Comparison of ENCODE assay signal across 8 cellular contexts in genomic region chr16:88453621-88454314, GRCh38. TPM values are rescaled to one million over a fixed set of nuclear protein-coding genes. Genes with fewer than 3 reads are reported as not detected.
A peak's percentile ranks its signal among the peaks of the same experiment; 100 is the strongest.
DNase-seq lines count a peak whose midpoint lies in the region; ATAC-seq and TF ChIP-seq lines count a peak whose summit lies in the region.

No MANE protein-coding gene starts in this region.

- H3K9me3 ChIP-seq in gastroesophageal sphincter (no peaks in the 10 kb centered on the region), skeletal muscle tissue (ENCODE audit: control insufficient read depth in 3 of 3, low read length in 3 of 3) (no peaks in the 10 kb centered on the region)

- no peak for TF ChIP-seq EP300 in gastroesophageal sphincter (IDR thresholded peaks at IDR 0.05)

- H3K4me3 ChIP-seq in gastroesophageal sphincter: peak overlapping the region; percentile 29 to 61
- peak overlapping the region in 2 of 3 donors; percentile 64 for H3K4me3 ChIP-seq in skeletal muscle tissue (ENCODE audit: low read length in 3 of 3)

- H3K4me1 ChIP-seq in gastroesophageal sphincter: peaks cover 0 to 43% (median 29%) of the 10 kb centered on the region in 3 donors
- H3K4me1 ChIP-seq in skeletal muscle tissue (ENCODE audit: control insufficient read depth in 3 of 3, insufficient read depth in 3 of 3, low read length in 3 of 3): peaks cover 9 to 33% (median 27%) of the 10 kb centered on the region in 3 donors

- H3K27ac ChIP-seq in gastroesophageal sphincter (peak overlapping the region in 1 of 4 donors; percentile 68), skeletal muscle tissue (ENCODE audit: low read depth, low read length) (no peak overlapping the region)

- no peak for TF ChIP-seq CTCF in gastroesophageal sphincter (IDR thresholded peaks at IDR 0.05)

- TF ChIP-seq POLR2A in gastroesophageal sphincter (IDR thresholded peaks at IDR 0.05): no peak

- H3K27me3 ChIP-seq in gastroesophageal sphincter (peaks cover 50% of the 10 kb centered on the region), skeletal muscle tissue (ENCODE audit: control insufficient read depth in 3 of 3, insufficient read depth in 3 of 3, low read length in 3 of 3) (peaks cover 21 to 48% (median 44%) of the 10 kb centered on the region in 3 donors)

- no CpG with 5 or more reads among the region's 77 CpGs for WGBS in gastroesophageal sphincter (ENCODE audit: low coverage in 1 of 2), 2 donors

- no peaks in the 10 kb centered on the region for H3K36me3 ChIP-seq in gastroesophageal sphincter
- no peaks in the 10 kb centered on the region for H3K36me3 ChIP-seq in skeletal muscle tissue (ENCODE audit: control insufficient read depth in 3 of 3, insufficient read depth in 3 of 3, low read length in 3 of 3)

- H3K9ac ChIP-seq in skeletal muscle tissue (ENCODE audit: low read depth in 1 of 3, low read length in 3 of 3): peak overlapping the region in 1 of 3 donors; percentile 50

- ATAC-seq in gastroesophageal sphincter (no peak), GM21367 (IDR thresholded peaks at IDR 0.05; ENCODE audit: unreplicated experiment) (no peak), GM18870 (IDR thresholded peaks at IDR 0.05; ENCODE audit: unreplicated experiment) (no peak)

- peak; percentile 59 for DNase-seq in stimulated activated CD4-positive, alpha-beta T cell treated with anti-CD3 and anti-CD28 coated beads, Interleukin-15, amount 100 ng/mL, for 24 hours
- no peak for DNase-seq in stimulated activated CD4-positive, alpha-beta T cell treated with anti-CD3 and anti-CD28 coated beads, Interleukin-12 subunit alpha, Interleukin-12 subunit beta, amount 100 ng/mL, for 4 hours
- peak; percentile 73 for DNase-seq in activated CD8-positive, alpha-beta memory T cell treated with anti-CD3 and anti-CD28 coated beads, Interleukin-2, amount 50 U/mL, for 48 hours
- no peak for DNase-seq in cerebellar cortex (ENCODE audit: low spot score)

RNA-seq across cellular contexts. Expression of gene ZFPM1, which starts 0.7 kb away (rescaled TPM):
- 1 to 10 TPM in 1 of 4 donors, under 1 TPM in 3; 0.40 to 1.4 (median 0.59) TPM for total RNA-seq in gastroesophageal sphincter
- 0.52 TPM for total RNA-seq in skeletal muscle tissue

Comparison
In these comparisons a context has a peak if more than half of its experiments do, and no peak if none do; other contexts are left out.
1. DNase-seq: peak in stimulated activated CD4-positive, alpha-beta T cell treated with anti-CD3 and anti-CD28 coated beads, Interleukin-15, amount 100 ng/mL, for 24 hours (single experiment) and activated CD8-positive, alpha-beta memory T cell treated with anti-CD3 and anti-CD28 coated beads, Interleukin-2, amount 50 U/mL, for 48 hours (single experiment); none in stimulated activated CD4-positive, alpha-beta T cell treated with anti-CD3 and anti-CD28 coated beads, Interleukin-12 subunit alpha, Interleukin-12 subunit beta, amount 100 ng/mL, for 4 hours (single experiment) and cerebellar cortex (single experiment).